In the genomic region with DNA sequence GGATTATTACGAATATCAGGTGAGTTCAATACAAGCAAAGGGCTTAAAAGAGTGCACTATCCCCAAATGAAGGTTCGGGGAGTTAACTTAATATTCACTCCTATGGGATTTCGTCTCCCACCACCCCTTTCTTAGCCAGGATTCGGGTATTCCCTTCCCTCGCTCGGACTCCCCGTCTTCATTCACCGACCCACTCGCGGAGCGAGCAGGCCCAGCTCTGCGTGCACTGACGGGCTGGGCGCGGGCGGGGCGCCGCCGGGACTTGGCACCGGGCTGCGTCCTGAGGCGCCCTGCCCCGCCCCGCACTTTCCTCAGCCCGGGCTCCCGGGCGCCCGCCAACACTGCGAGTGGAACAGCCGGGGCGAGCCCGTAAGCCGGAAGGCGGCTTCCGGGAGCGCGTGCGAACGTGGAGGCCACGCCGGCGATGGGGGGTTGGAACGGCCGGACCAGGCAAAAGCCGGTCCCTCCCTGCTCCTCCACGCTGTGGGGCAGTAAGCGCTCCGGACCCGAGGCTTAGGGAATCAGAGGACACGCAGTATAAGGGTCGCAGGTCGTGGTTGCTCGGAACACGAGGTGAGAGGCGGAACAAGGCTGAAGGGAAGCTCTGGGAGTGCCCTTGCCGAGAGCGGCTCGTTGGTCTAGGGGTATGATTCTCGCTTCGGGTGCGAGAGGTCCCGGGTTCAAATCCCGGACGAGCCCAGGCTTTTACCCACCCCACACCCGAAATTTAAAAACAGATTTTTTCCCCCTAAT, we compare ENCODE assay signal across 1 cellular context.
A peak's percentile ranks its signal among the peaks of the same experiment; 100 is the strongest.
TF ChIP-seq lines count a peak whose summit lies in the region.

No MANE protein-coding gene starts in this region.

TF ChIP-seq in K562, 482 proteins besides CTCF, POLR2A, EP300 and RAD21 (continued from another document and continues in another):
- TF ChIP-seq, protein P1, sequence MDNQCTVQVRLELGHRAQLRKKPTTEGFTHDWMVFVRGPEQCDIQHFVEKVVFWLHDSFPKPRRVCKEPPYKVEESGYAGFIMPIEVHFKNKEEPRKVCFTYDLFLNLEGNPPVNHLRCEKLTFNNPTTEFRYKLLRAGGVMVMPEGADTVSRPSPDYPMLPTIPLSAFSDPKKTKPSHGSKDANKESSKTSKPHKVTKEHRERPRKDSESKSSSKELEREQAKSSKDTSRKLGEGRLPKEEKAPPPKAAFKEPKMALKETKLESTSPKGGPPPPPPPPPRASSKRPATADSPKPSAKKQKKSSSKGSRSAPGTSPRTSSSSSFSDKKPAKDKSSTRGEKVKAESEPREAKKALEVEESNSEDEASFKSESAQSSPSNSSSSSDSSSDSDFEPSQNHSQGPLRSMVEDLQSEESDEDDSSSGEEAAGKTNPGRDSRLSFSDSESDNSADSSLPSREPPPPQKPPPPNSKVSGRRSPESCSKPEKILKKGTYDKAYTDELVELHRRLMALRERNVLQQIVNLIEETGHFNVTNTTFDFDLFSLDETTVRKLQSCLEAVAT (IDR thresholded peaks at IDR 0.05), result peak; percentile 64 to 81; a peak in 3 of 4 replicates
- TF ChIP-seq ZNF57 (CRISPR knock-in tag; IDR thresholded peaks at IDR 0.05) (no peak; the same call in 1 of the 2 replicates), ZNF586 (CRISPR knock-in tag; conservative IDR thresholded peaks at IDR 0.05) (no peak; the same call in 1 of the 2 replicates), ATF7 (IDR thresholded peaks at IDR 0.05) (peak; percentile 84), ZNF436 (CRISPR knock-in tag; IDR thresholded peaks at IDR 0.05) (peak; percentile 69; the same call in 1 of the 2 replicates), CHD2 (IDR thresholded peaks at IDR 0.05; ENCODE audit: low read depth, low read length) (peak; percentile 56), MTA2 (IDR thresholded peaks at IDR 0.05; ENCODE audit: low read depth) (no peak; the same call in 1 of the 2 replicates), ZNF124 (CRISPR knock-in tag; IDR thresholded peaks at IDR 0.05) (0 out of 2 replicates have a peak, but pooled peaks have one; percentile 48), ZNF644 (tag; IDR thresholded peaks at IDR 0.05; ENCODE audit: low read depth) (peak; percentile 29; the same call in 1 of the 2 replicates), ZBTB5 (IDR thresholded peaks at IDR 0.05) (peak; percentile 90), STAT5B (CRISPR knock-in tag; IDR thresholded peaks at IDR 0.05) (no peak), MECOM (CRISPR knock-in tag; IDR thresholded peaks at IDR 0.05) (peak; percentile 48; the same call in 1 of the 2 replicates), HSF4 (CRISPR knock-in tag; IDR thresholded peaks at IDR 0.05; ENCODE audit: borderline replicate concordance) (no peak), SMARCE1 (IDR thresholded peaks at IDR 0.05) (no peak), KLF1 (tag; IDR thresholded peaks at IDR 0.05) (peak; percentile 89), SMAD4 (CRISPR knock-in tag; conservative IDR thresholded peaks at IDR 0.05) (peak; percentile 88), MYC (IDR thresholded peaks at IDR 0.05; ENCODE audit: low read depth, low read length) (peak; percentile 98), MYC (CRISPR knock-in tag; IDR thresholded peaks at IDR 0.05; ENCODE audit: borderline replicate concordance, low read depth) (peak; percentile 99), MCM3 (IDR thresholded peaks at IDR 0.05) (no peak), SUPT5H (IDR thresholded peaks at IDR 0.05) (peak; percentile 85), FIP1L1 (IDR thresholded peaks at IDR 0.05; ENCODE audit: low read depth, low read length, poor library complexity, severe bottlenecking) (peak; percentile 94), TCF15 (CRISPR knock-in tag; IDR thresholded peaks at IDR 0.05) (peak; percentile 64; the same call in 1 of the 2 replicates), TAF7 (tag; IDR thresholded peaks at IDR 0.05) (peak; percentile 60), ESRRB (CRISPR knock-in tag; IDR thresholded peaks at IDR 0.05; ENCODE audit: borderline replicate concordance) (no peak; the same call in 1 of the 2 replicates), IRF2 (CRISPR knock-in tag; IDR thresholded peaks at IDR 0.05) (no peak), POLR3G (IDR thresholded peaks at IDR 0.05; ENCODE audit: extremely low read depth, insufficient read length, insufficient replicate concordance) (peak; percentile 83), ZFP91 (CRISPR knock-in tag; IDR thresholded peaks at IDR 0.05) (peak; percentile 84), CBX2 (IDR thresholded peaks at IDR 0.05; ENCODE audit: insufficient read depth, low read length, poor library complexity, severe bottlenecking) (no peak), NFXL1 (CRISPR knock-in tag; IDR thresholded peaks at IDR 0.05) (0 out of 2 replicates have a peak, but pooled peaks have one; percentile 55), ZNF232 (CRISPR knock-in tag; IDR thresholded peaks at IDR 0.05) (peak; percentile 34; the same call in 1 of the 2 replicates), IRF9 (tag; IDR thresholded peaks at IDR 0.05) (no peak), E2F1 (CRISPR knock-in tag; IDR thresholded peaks at IDR 0.05) (peak; percentile 94), NR1H2 (CRISPR knock-in tag; IDR thresholded peaks at IDR 0.05) (0 out of 2 replicates have a peak, but pooled peaks have one; percentile 25), CBX3 (IDR thresholded peaks at IDR 0.05; ENCODE audit: borderline replicate concordance in 1 of 2, low read length in 2 of 2) (peak in 1 of 2 experiments; percentile 37; a peak in 1 of 3 replicates), ZNF408 (CRISPR knock-in tag; IDR thresholded peaks at IDR 0.05; ENCODE audit: low read depth) (0 out of 2 replicates have a peak, but pooled peaks have one; percentile 34), FOXK1 (CRISPR knock-in tag; IDR thresholded peaks at IDR 0.05; ENCODE audit: borderline replicate concordance) (peak; percentile 93; the same call in 1 of the 2 replicates), CCNT2 (IDR thresholded peaks at IDR 0.05; ENCODE audit: borderline replicate concordance, extremely low read depth, insufficient read length, low read depth, low read length) (peak; percentile 54), CLOCK (CRISPR knock-in tag; IDR thresholded peaks at IDR 0.05; ENCODE audit: borderline replicate concordance) (peak; percentile 79), KDM2B (CRISPR knock-in tag; IDR thresholded peaks at IDR 0.05) (no peak), ZNF175 (CRISPR knock-in tag; IDR thresholded peaks at IDR 0.05; ENCODE audit: low read depth) (no peak; the same call in 1 of the 2 replicates), RBM22 (IDR thresholded peaks at IDR 0.05; ENCODE audit: low read depth, low read length, poor library complexity, severe bottlenecking) (peak; percentile 93)
- TF ChIP-seq, protein P2, sequence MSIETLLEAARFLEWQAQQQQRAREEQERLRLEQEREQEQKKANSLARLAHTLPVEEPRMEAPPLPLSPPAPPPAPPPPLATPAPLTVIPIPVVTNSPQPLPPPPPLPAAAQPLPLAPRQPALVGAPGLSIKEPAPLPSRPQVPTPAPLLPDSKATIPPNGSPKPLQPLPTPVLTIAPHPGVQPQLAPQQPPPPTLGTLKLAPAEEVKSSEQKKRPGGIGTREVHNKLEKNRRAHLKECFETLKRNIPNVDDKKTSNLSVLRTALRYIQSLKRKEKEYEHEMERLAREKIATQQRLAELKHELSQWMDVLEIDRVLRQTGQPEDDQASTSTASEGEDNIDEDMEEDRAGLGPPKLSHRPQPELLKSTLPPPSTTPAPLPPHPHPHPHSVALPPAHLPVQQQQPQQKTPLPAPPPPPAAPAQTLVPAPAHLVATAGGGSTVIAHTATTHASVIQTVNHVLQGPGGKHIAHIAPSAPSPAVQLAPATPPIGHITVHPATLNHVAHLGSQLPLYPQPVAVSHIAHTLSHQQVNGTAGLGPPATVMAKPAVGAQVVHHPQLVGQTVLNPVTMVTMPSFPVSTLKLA (conservative IDR thresholded peaks at IDR 0.05), result peak; percentile 95 to 97
- TF ChIP-seq, protein P3, sequence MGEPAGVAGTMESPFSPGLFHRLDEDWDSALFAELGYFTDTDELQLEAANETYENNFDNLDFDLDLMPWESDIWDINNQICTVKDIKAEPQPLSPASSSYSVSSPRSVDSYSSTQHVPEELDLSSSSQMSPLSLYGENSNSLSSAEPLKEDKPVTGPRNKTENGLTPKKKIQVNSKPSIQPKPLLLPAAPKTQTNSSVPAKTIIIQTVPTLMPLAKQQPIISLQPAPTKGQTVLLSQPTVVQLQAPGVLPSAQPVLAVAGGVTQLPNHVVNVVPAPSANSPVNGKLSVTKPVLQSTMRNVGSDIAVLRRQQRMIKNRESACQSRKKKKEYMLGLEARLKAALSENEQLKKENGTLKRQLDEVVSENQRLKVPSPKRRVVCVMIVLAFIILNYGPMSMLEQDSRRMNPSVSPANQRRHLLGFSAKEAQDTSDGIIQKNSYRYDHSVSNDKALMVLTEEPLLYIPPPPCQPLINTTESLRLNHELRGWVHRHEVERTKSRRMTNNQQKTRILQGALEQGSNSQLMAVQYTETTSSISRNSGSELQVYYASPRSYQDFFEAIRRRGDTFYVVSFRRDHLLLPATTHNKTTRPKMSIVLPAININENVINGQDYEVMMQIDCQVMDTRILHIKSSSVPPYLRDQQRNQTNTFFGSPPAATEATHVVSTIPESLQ (CRISPR knock-in tag; IDR thresholded peaks at IDR 0.05), result peak; percentile 76; the same call in 1 of the 2 replicates
- TF ChIP-seq, protein P4, sequence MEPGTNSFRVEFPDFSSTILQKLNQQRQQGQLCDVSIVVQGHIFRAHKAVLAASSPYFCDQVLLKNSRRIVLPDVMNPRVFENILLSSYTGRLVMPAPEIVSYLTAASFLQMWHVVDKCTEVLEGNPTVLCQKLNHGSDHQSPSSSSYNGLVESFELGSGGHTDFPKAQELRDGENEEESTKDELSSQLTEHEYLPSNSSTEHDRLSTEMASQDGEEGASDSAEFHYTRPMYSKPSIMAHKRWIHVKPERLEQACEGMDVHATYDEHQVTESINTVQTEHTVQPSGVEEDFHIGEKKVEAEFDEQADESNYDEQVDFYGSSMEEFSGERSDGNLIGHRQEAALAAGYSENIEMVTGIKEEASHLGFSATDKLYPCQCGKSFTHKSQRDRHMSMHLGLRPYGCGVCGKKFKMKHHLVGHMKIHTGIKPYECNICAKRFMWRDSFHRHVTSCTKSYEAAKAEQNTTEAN (CRISPR knock-in tag; IDR thresholded peaks at IDR 0.05), result peak; percentile 26; the same call in 1 of the 2 replicates
